Comparison of ENCODE assay signal across 10 cellular contexts in the genomic region with DNA sequence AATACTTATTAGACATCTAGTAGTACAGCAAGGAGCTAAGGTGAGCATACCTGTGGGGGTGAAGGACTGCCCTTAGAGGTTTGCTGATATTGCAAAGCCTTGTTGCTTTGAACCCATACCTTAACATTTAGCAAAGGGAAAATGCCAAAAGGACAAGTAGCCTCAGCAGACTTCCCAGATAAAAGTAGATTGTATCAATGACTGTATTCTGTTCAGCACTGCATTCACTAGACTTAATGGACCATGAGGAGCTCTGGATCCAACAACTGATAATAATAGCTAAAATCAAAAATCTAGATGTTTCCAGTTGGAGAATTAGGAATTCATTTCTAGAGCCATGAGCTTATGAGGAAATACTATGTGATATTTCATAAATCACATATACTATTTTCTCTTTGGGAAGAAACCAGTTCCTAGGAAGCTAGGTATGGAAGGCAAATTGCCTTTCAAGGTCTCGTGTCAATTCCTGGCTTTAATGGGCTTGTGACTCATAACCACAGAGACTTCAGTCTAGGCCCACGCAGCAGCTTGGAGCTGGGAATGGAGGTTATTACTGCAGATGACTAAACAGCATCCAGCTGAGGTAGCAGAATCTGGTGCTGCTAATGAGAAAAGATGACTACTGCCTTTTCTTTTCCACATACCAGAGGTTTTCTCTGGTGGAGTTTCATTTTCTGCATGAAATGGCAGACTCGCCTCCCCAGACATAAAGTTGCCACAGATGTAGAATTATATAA.
DNase-seq lines count a peak whose midpoint lies in the region; ATAC-seq and TF ChIP-seq lines count a peak whose summit lies in the region.
"Had no signal": no experiment of that assay in that cellular context is flagged by ENCODE, and none has a peak within 500 bp of the region (broad histone marks: within the 10 kb centered on the region; RNA-seq: fewer than 3 reads in every experiment).

No MANE protein-coding gene starts in this region.

- DNase-seq in Ammon's horn (ENCODE audit: low spot score), result peak; percentile 43
- peak; percentile 76 for DNase-seq in HK-2 (ENCODE audit: unreplicated experiment)
- DNase-seq in astrocyte of the hippocampus (ENCODE audit: low read depth, low spot score), result peak; percentile 98
- no peak for DNase-seq in left colon
- no peak for DNase-seq in stimulated activated CD8-positive, alpha-beta memory T cell treated with anti-CD3 and anti-CD28 coated beads, Interleukin-4, amount 100 ng/mL, for 48 hours
- no peak for DNase-seq in erythroblast (lab: John Stamatoyannopoulos, UW)
- no peak for DNase-seq in NCI-H146 treated with DMSO at 0.1 percent for 48 hours (lab: John Stamatoyannopoulos, UW; ENCODE audit: unreplicated experiment)
- DNase-seq: activated naive CD4-positive, alpha-beta T cell treated with anti-CD3 and anti-CD28 coated beads, Interleukin-2, amount 10 ng/mL, durations not matched to agents 7 days and 5 days; NCI-H187 had no signal

- no peak for TF ChIP-seq POLR2A in erythroblast (IDR thresholded peaks at IDR 0.05; ENCODE audit: low read length)

- ATAC-seq in left colon, result peak; percentile 68
- ATAC-seq in HG03354 (IDR thresholded peaks at IDR 0.05; ENCODE audit: poor library complexity, severe bottlenecking, unreplicated experiment), result no peak

- intact Hi-C loops in left colon (cut with DNase I, micrococcal nuclease), result no loop called here

Comparison
In these comparisons a context has a peak if more than half of its experiments do, and no peak if none do; other contexts are left out.
1. DNase-seq: peak in Ammon's horn (single experiment), HK-2 (single experiment) and astrocyte of the hippocampus (single experiment); none in left colon (0 of 2), stimulated activated CD8-positive, alpha-beta memory T cell treated with anti-CD3 and anti-CD28 coated beads, Interleukin-4, amount 100 ng/mL, for 48 hours (single experiment), erythroblast (0 of 2) and NCI-H146 treated with DMSO at 0.1 percent for 48 hours (single experiment).